Comparison of ENCODE assay signal across 17 cellular contexts in genomic region chr6:152170313-152170701, GRCh38.
DNase-seq lines count a peak whose midpoint lies in the region; ATAC-seq and TF ChIP-seq lines count a peak whose summit lies in the region.
"Had no signal": no experiment of that assay in that cellular context is flagged by ENCODE, and none has a peak within 500 bp of the region (broad histone marks: within the 10 kb centered on the region; RNA-seq: fewer than 3 reads in every experiment).

No MANE protein-coding gene starts in this region.

- H3K9me3 ChIP-seq in DOHH2 (ENCODE audit: control insufficient read depth, insufficient read depth, low read length), result no peaks in the 10 kb centered on the region
- H3K9me3 ChIP-seq: A549, transverse colon had no signal

- H3K4me3 ChIP-seq in DOHH2 (ENCODE audit: low read length), result peak overlapping the region; percentile 8; the same call in 1 of the 2 replicates
- H3K4me3 ChIP-seq: A549, lung, transverse colon had no signal

- H3K36me3 ChIP-seq in DOHH2 (ENCODE audit: control insufficient read depth, low read length), result peaks cover 68% of the 10 kb centered on the region
- H3K36me3 ChIP-seq: transverse colon had no signal

- DNase-seq in activated CD8-positive, alpha-beta memory T cell treated with anti-CD3 and anti-CD28 coated beads, Interleukin-2, amount 10 ng/mL, durations not matched to agents 7 days and 5 days, result no peak
- DNase-seq in activated CD8-positive, alpha-beta memory T cell treated with anti-CD3 and anti-CD28 coated beads for 24 hours, result no peak
- DNase-seq in naive thymus-derived CD8-positive, alpha-beta T cell, result no peak
- DNase-seq in Ammon's horn (ENCODE audit: low spot score) (no peak), LoVo (ENCODE audit: low spot score) (no peak), epidermal melanocyte (ENCODE audit: insufficient read length, low spot score) (no peak)
- DNase-seq: cerebellar nuclear complex, EL, Kasumi-1, NCI-H1417 treated with DMSO at 0.1 percent for 48 hours, SIG-M5, transverse colon had no signal

- H3K27ac Mint-ChIP-seq in activated CD8-positive, alpha-beta memory T cell treated with anti-CD3 and anti-CD28 coated beads, Interleukin-2, amount 10 ng/mL, durations not matched to agents 7 days and 5 days, result peak overlapping the region; percentile 95
- H3K27ac Mint-ChIP-seq in activated naive CD8-positive, alpha-beta T cell, result peak overlapping the region; percentile 93
- peak overlapping the region in 9 of 10 donors; percentile 42 to 90 (median 83) for H3K27ac Mint-ChIP-seq in naive thymus-derived CD8-positive, alpha-beta T cell

- peaks cover 56% of the 10 kb centered on the region for H3K36me3 Mint-ChIP-seq in activated CD8-positive, alpha-beta memory T cell treated with anti-CD3 and anti-CD28 coated beads, Interleukin-2, amount 10 ng/mL, durations not matched to agents 7 days and 5 days
- peaks cover 23% of the 10 kb centered on the region for H3K36me3 Mint-ChIP-seq in activated naive CD8-positive, alpha-beta T cell
- peaks cover 25 to 79% (median 49%) of the 10 kb centered on the region in 3 donors for H3K36me3 Mint-ChIP-seq in naive thymus-derived CD8-positive, alpha-beta T cell

- no peaks in the 10 kb centered on the region for H4K20me1 ChIP-seq in DOHH2 (ENCODE audit: control insufficient read depth, insufficient read depth, low read depth, low read length)

- H3K27me3 Mint-ChIP-seq in activated CD8-positive, alpha-beta memory T cell treated with anti-CD3 and anti-CD28 coated beads, Interleukin-2, amount 10 ng/mL, durations not matched to agents 7 days and 5 days, result no peaks in the 10 kb centered on the region
- H3K27me3 Mint-ChIP-seq in activated naive CD8-positive, alpha-beta T cell, result no peaks in the 10 kb centered on the region
- H3K27me3 Mint-ChIP-seq in naive thymus-derived CD8-positive, alpha-beta T cell, result no peaks in the 10 kb centered on the region

- peaks cover 43% of the 10 kb centered on the region for H3F3A ChIP-seq in DOHH2 (ENCODE audit: control insufficient read depth, insufficient read depth)

- CTCF ChIA-PET in activated CD8-positive, alpha-beta memory T cell treated with anti-CD3 and anti-CD28 coated beads, Interleukin-2, amount 10 ng/mL, durations not matched to agents 7 days and 5 days (lab: Charles Lee), result interaction anchor here (0.6 to 1.9 kb wide), 4 partner anchors 12 to 132 kb away, joined by 3 to 6 read pairs (median 4); no protein-coding TSS in a partner anchor

- H3K27me3 ChIP-seq in DOHH2 (ENCODE audit: control insufficient read depth, low read length), result no peaks in the 10 kb centered on the region
- H3K27me3 ChIP-seq: transverse colon had no signal

- H3K4me1 Mint-ChIP-seq in activated CD8-positive, alpha-beta memory T cell treated with anti-CD3 and anti-CD28 coated beads, Interleukin-2, amount 10 ng/mL, durations not matched to agents 7 days and 5 days, result peaks cover 32% of the 10 kb centered on the region
- H3K4me1 Mint-ChIP-seq in activated naive CD8-positive, alpha-beta T cell (ENCODE audit: low read depth), result peaks cover 47% of the 10 kb centered on the region
- H3K4me1 Mint-ChIP-seq in naive thymus-derived CD8-positive, alpha-beta T cell, result peaks cover 19 to 51% (median 36%) of the 10 kb centered on the region in 4 donors

- H3K27ac ChIP-seq in DOHH2 (ENCODE audit: low read depth, low read length), result peak overlapping the region; percentile 28
- H3K27ac ChIP-seq: A549 had no signal

- no peak for TF ChIP-seq CTCF in DOHH2 (IDR thresholded peaks at IDR 0.05; ENCODE audit: low read depth, low read length, poor library complexity, severe bottlenecking)

- no peak for ATAC-seq in activated CD8-positive, alpha-beta memory T cell treated with anti-CD3 and anti-CD28 coated beads, Interleukin-2, amount 10 ng/mL, durations not matched to agents 7 days and 5 days
- no peak for ATAC-seq in naive thymus-derived CD8-positive, alpha-beta T cell
- ATAC-seq: A549, sciatic nerve had no signal

- H3K9me2 ChIP-seq in DOHH2 (replicated peaks; ENCODE audit: control insufficient read depth, low read length), result no peaks in the 10 kb centered on the region

- peaks cover 70% of the 10 kb centered on the region for H3K4me1 ChIP-seq in DOHH2 (ENCODE audit: control insufficient read depth, low read length)
- H3K4me1 ChIP-seq: A549 had no signal

- POLR2A ChIA-PET in naive thymus-derived CD8-positive, alpha-beta T cell (lab: Charles Lee), result interaction anchor here (0.7 kb wide), 1 partner anchor 15 kb away, joined by 3 read pairs; no protein-coding TSS in a partner anchor

- H3K4me3 Mint-ChIP-seq in activated CD8-positive, alpha-beta memory T cell treated with anti-CD3 and anti-CD28 coated beads, Interleukin-2, amount 10 ng/mL, durations not matched to agents 7 days and 5 days, result peak overlapping the region; percentile 59
- peak overlapping the region; percentile 60 for H3K4me3 Mint-ChIP-seq in activated naive CD8-positive, alpha-beta T cell
- peak overlapping the region in 3 of 10 donors; percentile 3 to 62 (median 46) for H3K4me3 Mint-ChIP-seq in naive thymus-derived CD8-positive, alpha-beta T cell

- no peak overlapping the region for H3K4me2 ChIP-seq in DOHH2 (ENCODE audit: low read length)
- H3K4me2 ChIP-seq: A549 had no signal

- peaks cover 17% of the 10 kb centered on the region for H3K79me2 ChIP-seq in DOHH2 (ENCODE audit: control insufficient read depth, low read length)

- no peaks in the 10 kb centered on the region for H3K9me3 Mint-ChIP-seq in activated CD8-positive, alpha-beta memory T cell treated with anti-CD3 and anti-CD28 coated beads, Interleukin-2, amount 10 ng/mL, durations not matched to agents 7 days and 5 days (ENCODE audit: low read depth)
- H3K9me3 Mint-ChIP-seq in activated naive CD8-positive, alpha-beta T cell (ENCODE audit: low read depth), result peaks cover 6% of the 10 kb centered on the region
- peaks cover 0 to 12% (median 0%) of the 10 kb centered on the region in 9 donors for H3K9me3 Mint-ChIP-seq in naive thymus-derived CD8-positive, alpha-beta T cell
